In genomic region chr10:94402204-94403033, GRCh38 we compare ENCODE assay signal across 8 cellular contexts. TPM values are rescaled to one million over a fixed set of nuclear protein-coding genes. Genes with fewer than 3 reads are reported as not detected.
DNase-seq lines count a peak whose midpoint lies in the region; ATAC-seq, FAIRE-seq and TF ChIP-seq lines count a peak whose summit lies in the region.

Gene TBC1D12 (plus strand): TSS chr10:94402541. CDS start chr10:94402614, 73 bp downstream.

- POLR2A ChIA-PET in A549 (lab: Yijun Ruan, JAX) = interaction anchor here (0.6 to 1.0 kb wide), 7 partner anchors 12 to 965 kb away, joined by 4 to 7 read pairs (median 5); partner anchors contain the start of gene NOC3L

- ATAC-seq in A549 (peak; percentile 86 to 95), GM18508 (IDR thresholded peaks at IDR 0.05; ENCODE audit: insufficient read depth, unreplicated experiment) (peak; percentile 63), HG02885 (IDR thresholded peaks at IDR 0.05; ENCODE audit: poor library complexity, unreplicated experiment) (peak; percentile 74)

- H3K27ac ChIP-seq in A549 = peak within 1 kb of the TSS; percentile 92 to 95
- H3K27ac ChIP-seq in small intestine (ENCODE audit: low read depth in 1 of 2, low read length in 1 of 2) = peak within 1 kb of the TSS; percentile 92 to 97

- TF ChIP-seq RAD21 in A549 (conservative IDR thresholded peaks at IDR 0.05 in 1 of 2, IDR thresholded peaks at IDR 0.05 in 1 of 2) = peak in 1 of 2 experiments; percentile 10; a peak in 1 of 5 replicates

- peak within 1 kb of the TSS; percentile 81 for H3K4me2 ChIP-seq in A549

- H3K4me1 ChIP-seq in A549 = peaks cover 23% of the 10 kb centered on the region
- peaks cover 0 to 4% of the 10 kb centered on the region in 2 donors for H3K4me1 ChIP-seq in small intestine (ENCODE audit: control insufficient read depth in 2 of 2, insufficient read depth in 1 of 2, low read depth in 1 of 2, low read length in 1 of 2)

- FAIRE-seq in A549 (lab: Jason Lieb, UNC) (peak; percentile 46), small intestine (lab: Jason Lieb, UNC) (no peak)

- under 1% methylated on average over 31 of the region's 82 CpGs for WGBS in A549 (ENCODE audit: missing lambda C conversion rate)
- WGBS in small intestine, 3 donors = 0 to 1% (median 1%) methylated on average over 54 to 82 of the region's 82 CpGs

- H3K4me3 ChIP-seq in A549 (peak within 1 kb of the TSS; percentile 85), small intestine (ENCODE audit: low read depth in 1 of 2, low read length in 2 of 2) (peak within 1 kb of the TSS; percentile 79 to 88)

- DNase-seq in A549 (ENCODE audit: low read depth in 1 of 2, low spot score in 1 of 2) (peak; percentile 92 to 99), NCI-H1694 treated with DMSO at 0.1 percent for 48 hours (lab: John Stamatoyannopoulos, UW) (peak; percentile 84), T-helper 9 cell (peak; percentile 0), cerebellum (ENCODE audit: low spot score) (peak; percentile 93), islet precursor cell (peak; percentile 98), small intestine (peak; percentile 95)

- TF ChIP-seq POLR2A in A549 (IDR thresholded peaks at IDR 0.05; ENCODE audit: low read length) = peak; percentile 69

- no peak for TF ChIP-seq EP300 in A549 (IDR thresholded peaks at IDR 0.05)

- TF ChIP-seq CTCF in A549 (IDR thresholded peaks at IDR 0.05) = no peak

- no peaks in the 10 kb centered on the region for H3K36me3 ChIP-seq in small intestine (ENCODE audit: control insufficient read depth in 2 of 2, insufficient read depth in 2 of 2, low read length in 2 of 2)

- no peaks in the 10 kb centered on the region for H3K27me3 ChIP-seq in small intestine (ENCODE audit: control insufficient read depth in 2 of 2, insufficient read depth in 2 of 2, low read length in 2 of 2)

- H3K9me3 ChIP-seq in A549 (no peaks in the 10 kb centered on the region), small intestine (ENCODE audit: control insufficient read depth, low read depth) (no peaks in the 10 kb centered on the region)

- CTCF ChIA-PET in A549 (lab: Yijun Ruan, JAX) = interaction anchor here (0.7 to 2.2 kb wide), 6 partner anchors 9 to 42 kb away, joined by 3 to 9 read pairs (median 4); partner anchors contain the start of gene NOC3L

TF ChIP-seq in A549, 52 proteins besides CTCF, POLR2A, EP300 and RAD21 (continues in another document):
- TF ChIP-seq ATOH8 (CRISPR knock-in tag; IDR thresholded peaks at IDR 0.05; ENCODE audit: low read depth) (no peak), TFCP2L1 (CRISPR knock-in tag; IDR thresholded peaks at IDR 0.05) (peak; percentile 60; the same call in 1 of the 2 replicates), KDM1A (IDR thresholded peaks at IDR 0.05; ENCODE audit: low read depth) (no peak), RCOR1 (IDR thresholded peaks at IDR 0.05; ENCODE audit: low read depth, low read length) (no peak), CHD4 (IDR thresholded peaks at IDR 0.05; ENCODE audit: borderline replicate concordance) (no peak), TP53 (CRISPR knock-in tag; IDR thresholded peaks at IDR 0.05) (no peak), FOSL2 (IDR thresholded peaks at IDR 0.05) (no peak), FOSL2 (CRISPR knock-in tag; IDR thresholded peaks at IDR 0.05) (no peak; the same call in 1 of the 2 replicates), HOXA7 (CRISPR knock-in tag; IDR thresholded peaks at IDR 0.05) (no peak), ZC3H11A (IDR thresholded peaks at IDR 0.05) (no peak), JUN (IDR thresholded peaks at IDR 0.05) (peak in 1 of 2 experiments; percentile 80; a peak in 2 of 5 replicates), PHF8 (IDR thresholded peaks at IDR 0.05; ENCODE audit: borderline replicate concordance, low read depth) (peak; percentile 38; the same call in 1 of the 2 replicates), POLR2AphosphoS2 (conservative IDR thresholded peaks at IDR 0.05; ENCODE audit: low read length) (no peak), MYC (IDR thresholded peaks at IDR 0.05; ENCODE audit: borderline replicate concordance, low read length) (peak; percentile 51; the same call in 1 of the 2 replicates), EHF (CRISPR knock-in tag; IDR thresholded peaks at IDR 0.05) (no peak), ZFP36 (IDR thresholded peaks at IDR 0.05; ENCODE audit: borderline replicate concordance, partially characterized antibody) (peak; percentile 84), BCL3 (IDR thresholded peaks at IDR 0.05) (0 out of 3 replicates have a peak, but pooled peaks have one; percentile 58), NPAS2 (CRISPR knock-in tag; IDR thresholded peaks at IDR 0.05; ENCODE audit: borderline replicate concordance) (no peak), REST (IDR thresholded peaks at IDR 0.05) (no peak), E2F6 (IDR thresholded peaks at IDR 0.05; ENCODE audit: borderline replicate concordance, low read depth) (peak; percentile 80; the same call in 1 of the 2 replicates), USF2 (IDR thresholded peaks at IDR 0.05) (peak; percentile 31; the same call in 1 of the 2 replicates), BHLHE40 (IDR thresholded peaks at IDR 0.05; ENCODE audit: low read depth, low read length) (0 out of 2 replicates have a peak, but pooled peaks have one; percentile 9), MAZ (IDR thresholded peaks at IDR 0.05; ENCODE audit: borderline replicate concordance, low read depth, low read length) (no peak), HES2 (IDR thresholded peaks at IDR 0.05) (no peak), NFE2L2 (conservative IDR thresholded peaks at IDR 0.05; ENCODE audit: low read length) (no peak)

RNA-seq across cellular contexts. Expression of gene TBC1D12, which starts in this region (rescaled TPM):
- polyA plus RNA-seq in A549 (2011; rRNA removed) (5.7 and 6.0 TPM in 2 replicates), A549 (2017; fragmentation: RNase III; extraction: RNeasy Plus Mini Kit Qiagen cat#74134 plus additional on column Dnase treatment) (3.5 to 4.4 TPM (median 3.7 TPM) in 3 replicates), small intestine (10 to 100 TPM in 1 of 3 donors, 1 to 10 TPM in 2; 6.4 to 17.7 (median 8.9) TPM)
- polyA plus RNA-seq in A549 (2012; cell fraction: cytosol; rRNA removed) = 1.4 and 2.2 TPM in 2 replicates
- polyA plus RNA-seq in A549 (2012; cell fraction: nucleus; rRNA removed) = 2.1 and 2.5 TPM in 2 replicates
- 2.6 TPM in 2 replicates for polyA minus RNA-seq in A549 (2011; rRNA and poly(A)+ RNA removed)
- total RNA-seq in cerebellum = 54.8 TPM

Comparison
In these comparisons a context has a peak if more than half of its experiments do, and no peak if none do; other contexts are left out.
1. Peak in every context shown above with its lines: DNase-seq, ATAC-seq, H3K4me3 ChIP-seq and H3K27ac ChIP-seq.
2. DNase-seq: peak in every context shown above with its lines; median percentile 98 in islet precursor cell; 96 in A549; 95 in small intestine; 93 in cerebellum; 84 in NCI-H1694 treated with DMSO at 0.1 percent for 48 hours; 0 in T-helper 9 cell.